Comparison of ENCODE assay signal across 8 cellular contexts in genomic region chr9:130343445-130343918, GRCh38.
DNase-seq lines count a peak whose midpoint lies in the region; ATAC-seq and TF ChIP-seq lines count a peak whose summit lies in the region.

No MANE protein-coding gene starts in this region.

- WGBS in lower leg skin, 2 donors = 33 to 90% methylated on average over 4 to 12 of the region's 12 CpGs

- H3K36me3 ChIP-seq in Loucy (ENCODE audit: insufficient read depth, low read length) (no peaks in the 10 kb centered on the region), upper lobe of right lung (no peaks in the 10 kb centered on the region)

- H3K9me3 Mint-ChIP-seq in activated naive CD8-positive, alpha-beta T cell treated with anti-CD3 and anti-CD28 coated beads, Interleukin-2, amount 50 U/mL, for 24 hours = no peaks in the 10 kb centered on the region

- H3K27me3 ChIP-seq in Loucy (ENCODE audit: insufficient read depth, low read length, poor library complexity, severe bottlenecking) (no peaks in the 10 kb centered on the region), upper lobe of right lung (no peaks in the 10 kb centered on the region)

- H3K9me2 ChIP-seq in Loucy (replicated peaks; ENCODE audit: low read depth, low read length) = no peaks in the 10 kb centered on the region

- H3K27ac ChIP-seq in C4-2B = no peak overlapping the region
- H3K27ac ChIP-seq in upper lobe of right lung = no peak overlapping the region

- H3F3A ChIP-seq in Loucy (ENCODE audit: low read depth) = no peaks in the 10 kb centered on the region

- TF ChIP-seq POLR2A in lower leg skin (IDR thresholded peaks at IDR 0.05) = no peak

- no peak overlapping the region for H3K4me3 Mint-ChIP-seq in activated naive CD8-positive, alpha-beta T cell treated with anti-CD3 and anti-CD28 coated beads, Interleukin-2, amount 50 U/mL, for 24 hours

- no peaks in the 10 kb centered on the region for H3K4me1 ChIP-seq in Loucy (ENCODE audit: insufficient read depth, low read length, poor library complexity, severe bottlenecking)
- no peaks in the 10 kb centered on the region for H3K4me1 ChIP-seq in upper lobe of right lung

- TF ChIP-seq CTCF in C4-2B (conservative IDR thresholded peaks at IDR 0.05) (peak; percentile 94), Loucy (conservative IDR thresholded peaks at IDR 0.05; ENCODE audit: low read length) (peak; percentile 63), upper lobe of right lung (IDR thresholded peaks at IDR 0.05) (peak; percentile 63), lower leg skin (IDR thresholded peaks at IDR 0.05) (no peak)

- no peak overlapping the region for H3K9ac ChIP-seq in Loucy (ENCODE audit: low read depth, low read length, poor library complexity, severe bottlenecking)

- H3K4me1 Mint-ChIP-seq in activated naive CD8-positive, alpha-beta T cell treated with anti-CD3 and anti-CD28 coated beads, Interleukin-2, amount 50 U/mL, for 24 hours = no peaks in the 10 kb centered on the region

- no peak overlapping the region for H2AFZ ChIP-seq in Loucy (ENCODE audit: low read length)

- H4K20me1 ChIP-seq in Loucy (ENCODE audit: insufficient read depth, low read length, poor library complexity, severe bottlenecking) = no peaks in the 10 kb centered on the region

- H3K27ac Mint-ChIP-seq in activated naive CD8-positive, alpha-beta T cell treated with anti-CD3 and anti-CD28 coated beads, Interleukin-2, amount 50 U/mL, for 24 hours = no peak overlapping the region

- no peaks in the 10 kb centered on the region for H3K36me3 Mint-ChIP-seq in activated naive CD8-positive, alpha-beta T cell treated with anti-CD3 and anti-CD28 coated beads, Interleukin-2, amount 50 U/mL, for 24 hours (ENCODE audit: low read depth)

- H3K9me3 ChIP-seq in Loucy (ENCODE audit: insufficient read depth, low read depth, low read length) (no peaks in the 10 kb centered on the region), upper lobe of right lung (no peaks in the 10 kb centered on the region)

- no peaks in the 10 kb centered on the region for H3K27me3 Mint-ChIP-seq in activated naive CD8-positive, alpha-beta T cell treated with anti-CD3 and anti-CD28 coated beads, Interleukin-2, amount 50 U/mL, for 24 hours

- H3K4me3 ChIP-seq in Loucy (ENCODE audit: low read length, poor library complexity, severe bottlenecking) = no peak overlapping the region
- no peak overlapping the region for H3K4me3 ChIP-seq in upper lobe of right lung
- H3K4me3 ChIP-seq in lower leg skin (ENCODE audit: low read depth, poor library complexity, severe bottlenecking) = no peak overlapping the region

- intact Hi-C loops in upper lobe of right lung (cut with DNase I) (no loop called here), lower leg skin (cut with DNase I; ENCODE audit: low total_unique reads) (loop anchor here (5.0 to 10.0 kb wide), 2 partner anchors 239 to 1504 kb away; no protein-coding TSS in a partner anchor)

- peak; percentile 54 for DNase-seq in activated naive CD8-positive, alpha-beta T cell treated with anti-CD3 and anti-CD28 coated beads, Interleukin-2, amount 50 U/mL, for 24 hours
- DNase-seq in left lobe of liver (ENCODE audit: low spot score) (no peak), upper lobe of right lung (no peak), mesenteric fat pad (ENCODE audit: low spot score) (no peak), lower leg skin (ENCODE audit: low spot score in 2 of 2) (no peak), amniotic stem cell (lab: John Stamatoyannopoulos, UW) (no peak)

- no peaks in the 10 kb centered on the region for H3K79me2 ChIP-seq in Loucy (ENCODE audit: insufficient read depth, low read length)

- no peak for ATAC-seq in activated naive CD8-positive, alpha-beta T cell treated with anti-CD3 and anti-CD28 coated beads, Interleukin-2, amount 50 U/mL, for 24 hours
- peak; percentile 69 for ATAC-seq in left lobe of liver
- ATAC-seq in upper lobe of right lung = no peak

- H3K4me2 ChIP-seq in Loucy (ENCODE audit: low read depth, low read length, poor library complexity, severe bottlenecking) = no peak overlapping the region

Comparison
In these comparisons a context has a peak if more than half of its experiments do, and no peak if none do; other contexts are left out.
1. CTCF ChIP-seq: peak in C4-2B (single experiment), Loucy (single experiment) and upper lobe of right lung (single experiment); none in lower leg skin (0 of 3).